1 cellular context compared by ENCODE assay signal in the genomic region with DNA sequence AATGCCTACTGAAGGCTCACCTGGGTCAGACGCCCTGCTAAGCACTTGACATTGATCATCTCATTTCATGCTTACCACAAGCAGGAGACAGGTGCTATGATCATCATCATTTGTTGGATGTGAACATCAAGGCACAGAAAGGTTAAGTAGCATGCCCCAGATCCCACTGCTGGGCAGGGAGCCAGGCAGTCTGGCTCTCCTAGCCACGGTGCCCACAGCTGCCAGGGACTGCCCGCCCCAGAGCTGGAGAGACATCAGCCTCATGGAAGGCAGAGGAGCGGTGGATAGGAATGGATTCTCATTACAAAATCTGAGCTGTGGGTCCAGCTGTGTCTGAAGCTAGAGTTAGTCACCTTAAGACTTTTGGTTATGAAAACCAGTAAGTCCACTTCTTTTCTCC.
TF ChIP-seq lines count a peak whose summit lies in the region.

No MANE protein-coding gene starts in this region.

TF ChIP-seq in GM23338, 12 proteins besides CTCF, POLR2A, EP300 and RAD21 (continued from another document):
- TF ChIP-seq REST (IDR thresholded peaks at IDR 0.05; ENCODE audit: unreplicated experiment) (no peak), JUNB (IDR thresholded peaks at IDR 0.05; ENCODE audit: unreplicated experiment) (no peak), NANOG (IDR thresholded peaks at IDR 0.05; ENCODE audit: borderline replicate concordance) (no peak), STAT1 (IDR thresholded peaks at IDR 0.05; ENCODE audit: unreplicated experiment) (no peak)
